ENCODE assay signal across 1 cellular context in the genomic region with DNA sequence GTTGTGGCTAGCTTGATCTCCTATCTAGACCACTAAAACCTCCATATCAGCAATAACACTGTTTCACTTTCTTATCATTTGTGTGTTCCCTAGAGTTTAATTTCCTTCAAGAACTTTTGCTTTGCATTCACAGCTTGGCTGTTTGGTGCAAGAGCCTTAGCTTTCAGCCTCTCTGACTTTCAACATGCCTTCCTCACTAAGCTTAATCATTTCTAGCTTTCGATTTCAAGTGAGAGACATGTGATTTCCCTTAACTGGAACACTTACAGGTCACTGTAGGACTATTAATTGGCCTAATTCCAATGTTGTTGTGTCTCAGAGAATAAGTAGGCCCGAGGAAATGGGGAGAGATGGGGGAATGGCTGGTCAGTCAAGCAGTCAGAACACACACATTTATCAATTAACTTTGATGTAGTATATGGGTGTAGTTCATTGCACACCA.
TF ChIP-seq lines count a peak whose summit lies in the region.

No MANE protein-coding gene starts in this region.

TF ChIP-seq in HepG2, 621 proteins besides CTCF, POLR2A, EP300 and RAD21 (continued from another document):
- TF ChIP-seq, protein P1, sequence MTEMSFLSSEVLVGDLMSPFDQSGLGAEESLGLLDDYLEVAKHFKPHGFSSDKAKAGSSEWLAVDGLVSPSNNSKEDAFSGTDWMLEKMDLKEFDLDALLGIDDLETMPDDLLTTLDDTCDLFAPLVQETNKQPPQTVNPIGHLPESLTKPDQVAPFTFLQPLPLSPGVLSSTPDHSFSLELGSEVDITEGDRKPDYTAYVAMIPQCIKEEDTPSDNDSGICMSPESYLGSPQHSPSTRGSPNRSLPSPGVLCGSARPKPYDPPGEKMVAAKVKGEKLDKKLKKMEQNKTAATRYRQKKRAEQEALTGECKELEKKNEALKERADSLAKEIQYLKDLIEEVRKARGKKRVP (CRISPR knock-in tag; IDR thresholded peaks at IDR 0.05), result no peak
- TF ChIP-seq ATAD3A (CRISPR knock-in tag; IDR thresholded peaks at IDR 0.05) (no peak), ZSCAN21 (CRISPR knock-in tag; IDR thresholded peaks at IDR 0.05; ENCODE audit: borderline replicate concordance) (no peak), NFIC (IDR thresholded peaks at IDR 0.05; ENCODE audit: low read length) (no peak), ZNF205 (CRISPR knock-in tag; IDR thresholded peaks at IDR 0.05) (no peak), SMARCE1 (IDR thresholded peaks at IDR 0.05; ENCODE audit: borderline replicate concordance) (no peak), HNRNPUL1 (IDR thresholded peaks at IDR 0.05; ENCODE audit: low read depth, low read length) (no peak), SRY (CRISPR knock-in tag; IDR thresholded peaks at IDR 0.05) (no peak), GABPA (IDR thresholded peaks at IDR 0.05; ENCODE audit: low read depth, low read length) (no peak), GABPA (CRISPR knock-in tag; IDR thresholded peaks at IDR 0.05; ENCODE audit: low read depth) (no peak), ZNF501 (CRISPR knock-in tag; IDR thresholded peaks at IDR 0.05) (no peak), ZBTB20 (CRISPR knock-in tag; IDR thresholded peaks at IDR 0.05; ENCODE audit: borderline replicate concordance, low read depth) (no peak), SP1 (IDR thresholded peaks at IDR 0.05) (no peak), SP1 (CRISPR knock-in tag; IDR thresholded peaks at IDR 0.05) (no peak), KDM5B (CRISPR knock-in tag; IDR thresholded peaks at IDR 0.05; ENCODE audit: borderline replicate concordance) (no peak), ZMYM2 (CRISPR knock-in tag; IDR thresholded peaks at IDR 0.05) (no peak), SNRNP70 (IDR thresholded peaks at IDR 0.05; ENCODE audit: low read depth, low read length) (no peak)
- TF ChIP-seq, protein P2, sequence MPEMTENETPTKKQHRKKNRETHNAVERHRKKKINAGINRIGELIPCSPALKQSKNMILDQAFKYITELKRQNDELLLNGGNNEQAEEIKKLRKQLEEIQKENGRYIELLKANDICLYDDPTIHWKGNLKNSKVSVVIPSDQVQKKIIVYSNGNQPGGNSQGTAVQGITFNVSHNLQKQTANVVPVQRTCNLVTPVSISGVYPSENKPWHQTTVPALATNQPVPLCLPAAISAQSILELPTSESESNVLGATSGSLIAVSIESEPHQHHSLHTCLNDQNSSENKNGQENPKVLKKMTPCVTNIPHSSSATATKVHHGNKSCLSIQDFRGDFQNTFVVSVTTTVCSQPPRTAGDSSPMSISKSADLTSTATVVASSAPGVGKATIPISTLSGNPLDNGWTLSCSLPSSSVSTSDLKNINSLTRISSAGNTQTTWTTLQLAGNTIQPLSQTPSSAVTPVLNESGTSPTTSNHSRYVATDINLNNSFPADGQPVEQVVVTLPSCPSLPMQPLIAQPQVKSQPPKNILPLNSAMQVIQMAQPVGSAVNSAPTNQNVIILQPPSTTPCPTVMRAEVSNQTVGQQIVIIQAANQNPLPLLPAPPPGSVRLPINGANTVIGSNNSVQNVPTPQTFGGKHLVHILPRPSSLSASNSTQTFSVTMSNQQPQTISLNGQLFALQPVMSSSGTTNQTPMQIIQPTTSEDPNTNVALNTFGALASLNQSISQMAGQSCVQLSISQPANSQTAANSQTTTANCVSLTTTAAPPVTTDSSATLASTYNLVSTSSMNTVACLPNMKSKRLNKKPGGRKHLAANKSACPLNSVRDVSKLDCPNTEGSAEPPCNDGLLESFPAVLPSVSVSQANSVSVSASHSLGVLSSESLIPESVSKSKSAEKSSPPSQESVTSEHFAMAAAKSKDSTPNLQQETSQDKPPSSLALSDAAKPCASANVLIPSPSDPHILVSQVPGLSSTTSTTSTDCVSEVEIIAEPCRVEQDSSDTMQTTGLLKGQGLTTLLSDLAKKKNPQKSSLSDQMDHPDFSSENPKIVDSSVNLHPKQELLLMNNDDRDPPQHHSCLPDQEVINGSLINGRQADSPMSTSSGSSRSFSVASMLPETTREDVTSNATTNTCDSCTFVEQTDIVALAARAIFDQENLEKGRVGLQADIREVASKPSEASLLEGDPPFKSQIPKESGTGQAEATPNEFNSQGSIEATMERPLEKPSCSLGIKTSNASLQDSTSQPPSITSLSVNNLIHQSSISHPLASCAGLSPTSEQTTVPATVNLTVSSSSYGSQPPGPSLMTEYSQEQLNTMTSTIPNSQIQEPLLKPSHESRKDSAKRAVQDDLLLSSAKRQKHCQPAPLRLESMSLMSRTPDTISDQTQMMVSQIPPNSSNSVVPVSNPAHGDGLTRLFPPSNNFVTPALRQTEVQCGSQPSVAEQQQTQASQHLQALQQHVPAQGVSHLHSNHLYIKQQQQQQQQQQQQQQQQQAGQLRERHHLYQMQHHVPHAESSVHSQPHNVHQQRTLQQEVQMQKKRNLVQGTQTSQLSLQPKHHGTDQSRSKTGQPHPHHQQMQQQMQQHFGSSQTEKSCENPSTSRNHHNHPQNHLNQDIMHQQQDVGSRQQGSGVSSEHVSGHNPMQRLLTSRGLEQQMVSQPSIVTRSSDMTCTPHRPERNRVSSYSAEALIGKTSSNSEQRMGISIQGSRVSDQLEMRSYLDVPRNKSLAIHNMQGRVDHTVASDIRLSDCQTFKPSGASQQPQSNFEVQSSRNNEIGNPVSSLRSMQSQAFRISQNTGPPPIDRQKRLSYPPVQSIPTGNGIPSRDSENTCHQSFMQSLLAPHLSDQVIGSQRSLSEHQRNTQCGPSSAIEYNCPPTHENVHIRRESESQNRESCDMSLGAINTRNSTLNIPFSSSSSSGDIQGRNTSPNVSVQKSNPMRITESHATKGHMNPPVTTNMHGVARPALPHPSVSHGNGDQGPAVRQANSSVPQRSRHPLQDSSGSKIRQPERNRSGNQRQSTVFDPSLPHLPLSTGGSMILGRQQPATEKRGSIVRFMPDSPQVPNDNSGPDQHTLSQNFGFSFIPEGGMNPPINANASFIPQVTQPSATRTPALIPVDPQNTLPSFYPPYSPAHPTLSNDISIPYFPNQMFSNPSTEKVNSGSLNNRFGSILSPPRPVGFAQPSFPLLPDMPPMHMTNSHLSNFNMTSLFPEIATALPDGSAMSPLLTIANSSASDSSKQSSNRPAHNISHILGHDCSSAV (CRISPR knock-in tag; IDR thresholded peaks at IDR 0.05; ENCODE audit: borderline replicate concordance), result no peak
- TF ChIP-seq, protein P3, sequence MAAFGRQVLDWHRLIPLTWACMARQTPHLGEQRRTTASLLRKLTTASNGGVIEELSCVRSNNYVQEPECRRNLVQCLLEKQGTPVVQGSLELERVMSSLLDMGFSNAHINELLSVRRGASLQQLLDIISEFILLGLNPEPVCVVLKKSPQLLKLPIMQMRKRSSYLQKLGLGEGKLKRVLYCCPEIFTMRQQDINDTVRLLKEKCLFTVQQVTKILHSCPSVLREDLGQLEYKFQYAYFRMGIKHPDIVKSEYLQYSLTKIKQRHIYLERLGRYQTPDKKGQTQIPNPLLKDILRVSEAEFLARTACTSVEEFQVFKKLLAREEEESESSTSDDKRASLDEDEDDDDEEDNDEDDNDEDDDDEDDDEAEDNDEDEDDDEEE (CRISPR knock-in tag; IDR thresholded peaks at IDR 0.05), result no peak
- TF ChIP-seq, protein P4, sequence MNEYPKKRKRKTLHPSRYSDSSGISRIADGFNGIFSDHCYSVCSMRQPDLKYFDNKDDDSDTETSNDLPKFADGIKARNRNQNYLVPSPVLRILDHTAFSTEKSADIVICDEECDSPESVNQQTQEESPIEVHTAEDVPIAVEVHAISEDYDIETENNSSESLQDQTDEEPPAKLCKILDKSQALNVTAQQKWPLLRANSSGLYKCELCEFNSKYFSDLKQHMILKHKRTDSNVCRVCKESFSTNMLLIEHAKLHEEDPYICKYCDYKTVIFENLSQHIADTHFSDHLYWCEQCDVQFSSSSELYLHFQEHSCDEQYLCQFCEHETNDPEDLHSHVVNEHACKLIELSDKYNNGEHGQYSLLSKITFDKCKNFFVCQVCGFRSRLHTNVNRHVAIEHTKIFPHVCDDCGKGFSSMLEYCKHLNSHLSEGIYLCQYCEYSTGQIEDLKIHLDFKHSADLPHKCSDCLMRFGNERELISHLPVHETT (CRISPR knock-in tag; conservative IDR thresholded peaks at IDR 0.05), result no peak
- TF ChIP-seq, protein P5, sequence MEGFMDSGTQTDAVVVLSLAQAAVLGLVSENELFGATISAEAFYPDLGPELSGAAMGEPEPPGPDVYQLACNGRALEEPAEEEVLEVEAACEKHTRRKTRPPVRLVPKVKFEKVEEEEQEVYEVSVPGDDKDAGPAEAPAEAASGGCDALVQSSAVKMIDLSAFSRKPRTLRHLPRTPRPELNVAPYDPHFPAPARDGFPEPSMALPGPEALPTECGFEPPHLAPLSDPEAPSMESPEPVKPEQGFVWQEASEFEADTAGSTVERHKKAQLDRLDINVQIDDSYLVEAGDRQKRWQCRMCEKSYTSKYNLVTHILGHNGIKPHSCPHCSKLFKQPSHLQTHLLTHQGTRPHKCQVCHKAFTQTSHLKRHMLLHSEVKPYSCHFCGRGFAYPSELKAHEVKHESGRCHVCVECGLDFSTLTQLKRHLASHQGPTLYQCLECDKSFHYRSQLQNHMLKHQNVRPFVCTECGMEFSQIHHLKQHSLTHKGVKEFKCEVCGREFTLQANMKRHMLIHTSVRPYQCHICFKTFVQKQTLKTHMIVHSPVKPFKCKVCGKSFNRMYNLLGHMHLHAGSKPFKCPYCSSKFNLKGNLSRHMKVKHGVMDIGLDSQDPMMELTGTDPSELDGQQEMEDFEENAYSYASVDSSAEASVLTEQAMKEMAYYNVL (CRISPR knock-in tag; IDR thresholded peaks at IDR 0.05; ENCODE audit: borderline replicate concordance), result no peak
